ENCODE assay signal across 23 cellular contexts in the genomic region with DNA sequence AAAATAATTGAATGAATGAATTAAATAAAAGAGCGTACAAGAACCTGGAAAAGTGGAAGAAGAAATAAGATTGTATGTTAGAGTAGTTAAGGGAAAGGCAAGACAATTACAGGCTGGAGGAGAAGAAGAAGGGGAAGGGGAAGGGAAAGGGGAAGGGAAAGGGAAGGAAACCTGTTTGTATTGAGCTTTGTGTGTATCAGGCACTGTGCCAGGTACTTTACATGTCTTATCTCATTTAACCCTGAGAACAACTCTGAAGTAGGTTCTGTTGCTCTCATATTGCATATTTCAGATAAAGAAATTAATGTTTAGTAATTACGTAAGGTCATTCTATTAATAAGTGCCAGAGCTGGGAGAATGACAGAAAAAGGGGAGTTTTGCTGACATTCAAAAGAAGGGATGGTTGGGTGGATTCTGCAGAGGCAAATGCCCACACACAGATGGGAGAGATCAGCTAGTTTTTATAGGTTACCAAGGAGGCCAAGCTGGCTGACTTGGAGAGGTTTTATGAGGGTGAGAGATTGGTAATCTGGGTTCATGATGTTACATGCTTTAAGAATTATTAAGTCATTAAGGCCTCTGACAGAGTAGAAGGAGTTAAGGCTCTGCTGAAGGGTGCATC.
A peak's percentile ranks its signal among the peaks of the same experiment; 100 is the strongest.
DNase-seq lines count a peak whose midpoint lies in the region; ATAC-seq and TF ChIP-seq lines count a peak whose summit lies in the region.
"Had no signal": no experiment of that assay in that cellular context is flagged by ENCODE, and none has a peak within 500 bp of the region (broad histone marks: within the 10 kb centered on the region; RNA-seq: fewer than 3 reads in every experiment).

No MANE protein-coding gene starts in this region.

- no peaks in the 10 kb centered on the region for H3K27me3 ChIP-seq in left lung
- no peaks in the 10 kb centered on the region for H3K27me3 ChIP-seq in upper lobe of right lung
- H3K27me3 ChIP-seq: BE2C, MG63 had no signal

- DNase-seq in NCI-H82 (lab: John Stamatoyannopoulos, UW), result peak; percentile 24
- DNase-seq in NCI-H82 treated with DMSO at 0.1 percent for 48 hours (lab: John Stamatoyannopoulos, UW; ENCODE audit: unreplicated experiment), result no peak
- no peak for DNase-seq in left lung
- no peak for DNase-seq in upper lobe of right lung
- no peak for DNase-seq in NCI-H2107 treated with DMSO at 0.1 percent for 48 hours (lab: John Stamatoyannopoulos, UW; ENCODE audit: unreplicated experiment)
- no peak for DNase-seq in NCI-H2227 treated with DMSO at 0.1 percent for 48 hours (lab: John Stamatoyannopoulos, UW)
- no peak for DNase-seq in NCI-H345 treated with DMSO at 0.1 percent for 48 hours (lab: John Stamatoyannopoulos, UW; ENCODE audit: unreplicated experiment)
- DNase-seq: 8988T; ACHN; BE2C; CD8-positive, alpha-beta memory T cell; KG1; MG63; NCI-H1105 treated with DMSO at 0.1 percent for 48 hours; NCI-H146; NCI-H2029; NCI-H226; NCI-H510A treated with DMSO at 0.1 percent for 48 hours; SIG-M5; SW 1271 had no signal

- H3K36me3 ChIP-seq in left lung (no peaks in the 10 kb centered on the region), upper lobe of right lung (no peaks in the 10 kb centered on the region)
- H3K36me3 ChIP-seq: BE2C, MG63 had no signal

- H3K4me3 ChIP-seq in left lung, result no peak overlapping the region
- H3K4me3 ChIP-seq in upper lobe of right lung, result no peak overlapping the region
- H3K4me3 ChIP-seq: MG63, SK-N-MC had no signal

- TF ChIP-seq CTCF in left lung (IDR thresholded peaks at IDR 0.05), result no peak
- no peak for TF ChIP-seq CTCF in upper lobe of right lung (IDR thresholded peaks at IDR 0.05)

- no peaks in the 10 kb centered on the region for H3K4me1 ChIP-seq in left lung
- H3K4me1 ChIP-seq in upper lobe of right lung, result no peaks in the 10 kb centered on the region

- ATAC-seq in HG03457 (IDR thresholded peaks at IDR 0.05; ENCODE audit: unreplicated experiment), result peak; percentile 57
- ATAC-seq in left lung, result peak; percentile 14
- ATAC-seq in upper lobe of right lung, result peak; percentile 47
- ATAC-seq: HCT116 had no signal

- H3K9me3 ChIP-seq in left lung, result no peaks in the 10 kb centered on the region
- no peaks in the 10 kb centered on the region for H3K9me3 ChIP-seq in upper lobe of right lung
- H3K9me3 ChIP-seq: BE2C, MG63 had no signal

- intact Hi-C loops in left lung (cut with DNase I), result no loop called here
- intact Hi-C loops in upper lobe of right lung (cut with DNase I), result no loop called here

- H3K27ac ChIP-seq in left lung (no peak overlapping the region), upper lobe of right lung (no peak overlapping the region)
- H3K27ac ChIP-seq: SK-N-MC had no signal
